27 cellular contexts compared by ENCODE assay signal in genomic region chr13:91101436-91101835, GRCh38.
"Had no signal": no experiment of that assay in that cellular context is flagged by ENCODE, and none has a peak within 500 bp of the region (broad histone marks: within the 10 kb centered on the region; RNA-seq: fewer than 3 reads in every experiment).

No MANE protein-coding gene starts in this region.

- H3K27me3 Mint-ChIP-seq: activated CD4-positive, alpha-beta T cell treated with anti-CD3 and anti-CD28 coated beads, Interleukin-2, amount 10 ng/mL, durations not matched to agents 7 days and 5 days; activated CD8-positive, alpha-beta memory T cell treated with anti-CD3 and anti-CD28 coated beads, Interleukin-2, amount 10 ng/mL, durations not matched to agents 7 days and 5 days; progenitor cell of endocrine pancreas; stimulated activated naive CD8-positive, alpha-beta T cell treated with anti-CD3 and anti-CD28 coated beads, Interleukin-15, Interleukin-2, amounts not matched to agents 100 ng/mL and 50 ng/mL, for 24 hours had no signal

- H3K9me3 Mint-ChIP-seq: activated CD4-positive, alpha-beta T cell treated with anti-CD3 and anti-CD28 coated beads, Interleukin-2, amount 10 ng/mL, durations not matched to agents 7 days and 5 days; activated T-helper 2 cell treated with anti-CD3 and anti-CD28 coated beads, Interferon-gamma antibody, Interleukin-2, Interleukin-4, amounts not matched to agents 10 μg/mL and 5 μg/mL and 100 μg/mL, durations not matched to agents 14 hours and 24 hours and 36 hours had no signal

- ATAC-seq: activated CD8-positive, alpha-beta memory T cell treated with anti-CD3 and anti-CD28 coated beads, Interleukin-2, amount 10 ng/mL, durations not matched to agents 7 days and 5 days; activated CD8-positive, alpha-beta T cell treated with anti-CD3 and anti-CD28 coated beads, Interleukin-2, amount 10 ng/mL, durations not matched to agents 7 days and 5 days; activated naive CD4-positive, alpha-beta T cell treated with anti-CD3 and anti-CD28 coated beads, Interleukin-2, amount 50 U/mL, for 72 hours; body of pancreas; gastroesophageal sphincter; left cardiac atrium; naive thymus-derived CD4-positive, alpha-beta T cell; right lobe of liver; stimulated activated effector memory CD8-positive, alpha-beta T cell treated with anti-CD3 and anti-CD28 coated beads, Interleukin-12 subunit alpha, Interleukin-12 subunit beta, amount 100 ng/mL, for 72 hours had no signal

- H3K27me3 ChIP-seq: body of pancreas, colonic mucosa, hepatocyte, neutrophil, right lobe of liver, upper lobe of left lung had no signal

- H3K4me1 ChIP-seq: body of pancreas, colonic mucosa, gastroesophageal sphincter, right lobe of liver, upper lobe of left lung had no signal

- H3K4me3 Mint-ChIP-seq: activated CD4-positive, alpha-beta T cell treated with anti-CD3 and anti-CD28 coated beads, Interleukin-2, amount 10 ng/mL, durations not matched to agents 7 days and 5 days; activated CD8-positive, alpha-beta memory T cell treated with anti-CD3 and anti-CD28 coated beads, Interleukin-2, amount 10 ng/mL, durations not matched to agents 7 days and 5 days; activated CD8-positive, alpha-beta T cell treated with anti-CD3 and anti-CD28 coated beads, Interleukin-2, amount 10 ng/mL, durations not matched to agents 7 days and 5 days; naive thymus-derived CD4-positive, alpha-beta T cell; stimulated activated effector memory CD8-positive, alpha-beta T cell treated with anti-CD3 and anti-CD28 coated beads, Interleukin-12 subunit alpha, Interleukin-12 subunit beta, amount 100 ng/mL, for 72 hours; stimulated activated naive CD8-positive, alpha-beta T cell treated with anti-CD3 and anti-CD28 coated beads, Interleukin-15, Interleukin-2, amounts not matched to agents 100 ng/mL and 50 ng/mL, for 24 hours had no signal

- H3K36me3 Mint-ChIP-seq: activated CD8-positive, alpha-beta memory T cell treated with anti-CD3 and anti-CD28 coated beads, Interleukin-2, amount 10 ng/mL, durations not matched to agents 7 days and 5 days; activated naive CD4-positive, alpha-beta T cell treated with anti-CD3 and anti-CD28 coated beads, Interleukin-2, amount 50 U/mL, for 72 hours; naive thymus-derived CD4-positive, alpha-beta T cell; stimulated activated effector memory CD8-positive, alpha-beta T cell treated with anti-CD3 and anti-CD28 coated beads, Interleukin-12 subunit alpha, Interleukin-12 subunit beta, amount 100 ng/mL, for 72 hours had no signal

- H3K4me2 ChIP-seq: hepatocyte had no signal

- H3K9me3 ChIP-seq: body of pancreas, colonic mucosa, gastroesophageal sphincter, neutrophil, ovary, right lobe of liver, upper lobe of left lung had no signal

- H3K27ac Mint-ChIP-seq: activated CD4-positive, alpha-beta T cell treated with anti-CD3 and anti-CD28 coated beads, Interleukin-2, amount 10 ng/mL, durations not matched to agents 7 days and 5 days; activated CD8-positive, alpha-beta memory T cell treated with anti-CD3 and anti-CD28 coated beads, Interleukin-2, amount 10 ng/mL, durations not matched to agents 7 days and 5 days; activated CD8-positive, alpha-beta T cell treated with anti-CD3 and anti-CD28 coated beads, Interleukin-2, amount 10 ng/mL, durations not matched to agents 7 days and 5 days; activated naive CD4-positive, alpha-beta T cell treated with anti-CD3 and anti-CD28 coated beads, Interleukin-2, amount 50 U/mL, for 72 hours; activated T-helper 2 cell treated with anti-CD3 and anti-CD28 coated beads, Interferon-gamma antibody, Interleukin-2, Interleukin-4, amounts not matched to agents 10 μg/mL and 5 μg/mL and 100 μg/mL, durations not matched to agents 14 hours and 24 hours and 36 hours; naive thymus-derived CD4-positive, alpha-beta T cell; progenitor cell of endocrine pancreas; stimulated activated effector memory CD8-positive, alpha-beta T cell treated with anti-CD3 and anti-CD28 coated beads, Interleukin-12 subunit alpha, Interleukin-12 subunit beta, amount 100 ng/mL, for 72 hours; stimulated activated naive CD8-positive, alpha-beta T cell treated with anti-CD3 and anti-CD28 coated beads, Interleukin-15, Interleukin-2, amounts not matched to agents 100 ng/mL and 50 ng/mL, for 24 hours had no signal

- H3K27ac ChIP-seq: body of pancreas, colonic mucosa, gastroesophageal sphincter, hepatocyte, neutrophil, ovary, right lobe of liver, skin epidermis, upper lobe of left lung had no signal

- H3K79me2 ChIP-seq: hepatocyte had no signal

- H2AFZ ChIP-seq: hepatocyte had no signal

- H3K4me3 ChIP-seq: body of pancreas, colonic mucosa, gastroesophageal sphincter, hepatocyte, ovary, right lobe of liver, skin epidermis, upper lobe of left lung had no signal

- DNase-seq: activated CD4-positive, alpha-beta T cell treated with anti-CD3 and anti-CD28 coated beads, Interleukin-2, amount 10 ng/mL, durations not matched to agents 7 days and 5 days; activated CD4-positive, CD25-positive, alpha-beta regulatory T cell treated with anti-CD3 and anti-CD28 coated beads, Interleukin-2, amount 50 U/mL, for 72 hours; activated CD8-positive, alpha-beta memory T cell treated with anti-CD3 and anti-CD28 coated beads, Interleukin-2, amount 10 ng/mL, durations not matched to agents 7 days and 5 days; activated CD8-positive, alpha-beta T cell treated with anti-CD3 and anti-CD28 coated beads, Interleukin-2, amount 10 ng/mL, durations not matched to agents 7 days and 5 days; activated T-cell treated with anti-CD3 and anti-CD28 coated beads, Interleukin-2, amount 50 U/mL, for 48 hours; body of pancreas; cerebellar nuclear complex; colonic mucosa; effector CD8-positive, alpha-beta T cell; left cardiac atrium; mammary epithelial cell; midbrain; naive thymus-derived CD4-positive, alpha-beta T cell; ovary; right lobe of liver; stimulated activated CD4-positive, alpha-beta T cell treated with anti-CD3 and anti-CD28 coated beads, Interleukin-4, amount 100 ng/mL, for 24 hours; T-helper 2 cell; upper lobe of left lung had no signal

- H3K36me3 ChIP-seq: colonic mucosa, gastroesophageal sphincter, neutrophil, ovary, right lobe of liver, upper lobe of left lung had no signal

- H3K4me1 Mint-ChIP-seq: activated CD4-positive, alpha-beta T cell treated with anti-CD3 and anti-CD28 coated beads, Interleukin-2, amount 10 ng/mL, durations not matched to agents 7 days and 5 days; activated CD8-positive, alpha-beta memory T cell treated with anti-CD3 and anti-CD28 coated beads, Interleukin-2, amount 10 ng/mL, durations not matched to agents 7 days and 5 days; naive thymus-derived CD4-positive, alpha-beta T cell; stimulated activated effector memory CD8-positive, alpha-beta T cell treated with anti-CD3 and anti-CD28 coated beads, Interleukin-12 subunit alpha, Interleukin-12 subunit beta, amount 100 ng/mL, for 72 hours had no signal
